8 cellular contexts compared by ENCODE assay signal in genomic region chr1:30684881-30685795, GRCh38. TPM values are rescaled to one million over a fixed set of nuclear protein-coding genes. Genes with fewer than 3 reads are reported as not detected.
A peak's percentile ranks its signal among the peaks of the same experiment; 100 is the strongest.
DNase-seq lines count a peak whose midpoint lies in the region; ATAC-seq and TF ChIP-seq lines count a peak whose summit lies in the region.

No MANE protein-coding gene starts in this region.

- H3K36me3 Mint-ChIP-seq in nephron (ENCODE audit: low read depth) = no peaks in the 10 kb centered on the region

- ATAC-seq in HG03378 (IDR thresholded peaks at IDR 0.05; ENCODE audit: unreplicated experiment) (no peak), gastroesophageal sphincter (no peak), HG02840 (IDR thresholded peaks at IDR 0.05; ENCODE audit: low FRiP score, unreplicated experiment) (no peak), HG03442 (IDR thresholded peaks at IDR 0.05; ENCODE audit: unreplicated experiment) (no peak)

- peak overlapping the region in 1 of 3 experiments; percentile 74 for H3K27ac Mint-ChIP-seq in nephron

- H3K4me1 ChIP-seq in ES-I3 (ENCODE audit: insufficient read depth, low read length) = peaks cover 6% of the 10 kb centered on the region
- H3K4me1 ChIP-seq in ectodermal cell (ENCODE audit: control insufficient read depth, insufficient read depth, low read length) = peaks cover 18% of the 10 kb centered on the region
- H3K4me1 ChIP-seq in gastroesophageal sphincter = peaks cover 0 to 17% (median 4%) of the 10 kb centered on the region in 3 donors

- TF ChIP-seq POLR2A in gastroesophageal sphincter (IDR thresholded peaks at IDR 0.05) = no peak

- TF ChIP-seq CTCF in nephron (IDR thresholded peaks at IDR 0.05; ENCODE audit: unreplicated experiment in 3 of 3) = peak in 1 of 3 experiments; percentile 25
- no peak for TF ChIP-seq CTCF in gastroesophageal sphincter (IDR thresholded peaks at IDR 0.05)

- H3K27ac ChIP-seq in ectodermal cell (ENCODE audit: insufficient read depth, low read depth, low read length, poor library complexity, severe bottlenecking) = peak overlapping the region; percentile 33
- no peak overlapping the region for H3K27ac ChIP-seq in gastroesophageal sphincter

- peak overlapping the region; percentile 43 to 69 (median 62) for H3K4me3 Mint-ChIP-seq in nephron

- DNase-seq in NCI-H748 treated with DMSO at 0.1 percent for 48 hours (lab: John Stamatoyannopoulos, UW) = peak; percentile 69

- no peak for TF ChIP-seq EP300 in gastroesophageal sphincter (IDR thresholded peaks at IDR 0.05)

- no peaks in the 10 kb centered on the region for H3K36me3 ChIP-seq in ES-I3 (ENCODE audit: insufficient read depth, low read length)
- no peaks in the 10 kb centered on the region for H3K36me3 ChIP-seq in ectodermal cell (ENCODE audit: control insufficient read depth, insufficient read depth, low read length)
- no peaks in the 10 kb centered on the region for H3K36me3 ChIP-seq in gastroesophageal sphincter

- H3K9me3 ChIP-seq in ES-I3 (ENCODE audit: control insufficient read depth, insufficient read depth, low read length) = no peaks in the 10 kb centered on the region
- no peaks in the 10 kb centered on the region for H3K9me3 ChIP-seq in ectodermal cell (ENCODE audit: control insufficient read depth, low read length)
- H3K9me3 ChIP-seq in gastroesophageal sphincter = no peaks in the 10 kb centered on the region

- H3K4me3 ChIP-seq in ectodermal cell (ENCODE audit: insufficient read depth, low read depth, low read length) = peak overlapping the region; percentile 26
- no peak overlapping the region for H3K4me3 ChIP-seq in gastroesophageal sphincter

- 4 to 6% methylated on average over 55 to 56 of the region's 56 CpGs for WGBS in ectodermal cell, 2 experiments
- WGBS in gastroesophageal sphincter (ENCODE audit: low coverage in 1 of 2), 2 donors = 8 to 30% methylated on average over 2 to 9 of the region's 56 CpGs

- peaks cover 4% of the 10 kb centered on the region for H3K9me3 Mint-ChIP-seq in nephron

- H3K27me3 ChIP-seq in ectodermal cell (ENCODE audit: control insufficient read depth, insufficient read depth, low read length, poor library complexity, severe bottlenecking) (peaks cover 15% of the 10 kb centered on the region), gastroesophageal sphincter (peaks cover 50% of the 10 kb centered on the region)

- H3K4me1 Mint-ChIP-seq in nephron = peaks cover 20% of the 10 kb centered on the region

- peak overlapping the region; percentile 69 for H3K9ac ChIP-seq in ES-I3 (ENCODE audit: low read depth, low read length)

- peaks cover 78% of the 10 kb centered on the region for H3K27me3 Mint-ChIP-seq in nephron (ENCODE audit: low read depth)

RNA-seq across cellular contexts. Expression of gene MATN1, which starts 38.2 kb away (rescaled TPM):
- not detected for polyA plus RNA-seq in ectodermal cell (2013, experiment 1 of 4)
- 0.05 TPM for polyA plus RNA-seq in ectodermal cell (2013, experiment 2 of 4)
- 0.32 TPM for polyA plus RNA-seq in ectodermal cell (2013, experiment 3 of 4)
- not detected for polyA plus RNA-seq in ectodermal cell (2013, experiment 4 of 4)
- not detected for total RNA-seq in gastroesophageal sphincter
